ENCODE assay signal across 24 cellular contexts in genomic region chr3:196756738-196757137, GRCh38. TPM values are rescaled to one million over a fixed set of nuclear protein-coding genes. Genes with fewer than 3 reads are reported as not detected.
DNase-seq lines count a peak whose midpoint lies in the region; ATAC-seq and TF ChIP-seq lines count a peak whose summit lies in the region.
"Had no signal": no experiment of that assay in that cellular context is flagged by ENCODE, and none has a peak within 500 bp of the region (broad histone marks: within the 10 kb centered on the region; RNA-seq: fewer than 3 reads in every experiment).

No MANE protein-coding gene starts in this region.

- peak overlapping the region; percentile 6 for H3K4me3 Mint-ChIP-seq in activated T-cell treated with anti-CD3 and anti-CD28 coated beads, Interleukin-2, amount 50 U/mL, for 24 hours
- no peak overlapping the region for H3K4me3 Mint-ChIP-seq in CD8-positive, alpha-beta T cell
- peak overlapping the region; percentile 8 for H3K4me3 Mint-ChIP-seq in activated T-helper 17 cell treated with anti-CD3 and anti-CD28 coated beads, Interleukin-2, amount 50 U/mL, for 72 hours
- peak overlapping the region; percentile 6 for H3K4me3 Mint-ChIP-seq in neural progenitor cell
- H3K4me3 Mint-ChIP-seq: GM23338, nephron progenitor cell had no signal

- no peak overlapping the region for H3K9ac ChIP-seq in neural progenitor cell
- H3K9ac ChIP-seq: parathyroid adenoma had no signal

- H3K79me2 ChIP-seq in neural progenitor cell (ENCODE audit: low read depth): peaks cover 92% of the 10 kb centered on the region

- no peaks in the 10 kb centered on the region for H3K27me3 Mint-ChIP-seq in activated T-cell treated with anti-CD3 and anti-CD28 coated beads, Interleukin-2, amount 50 U/mL, for 24 hours
- H3K27me3 Mint-ChIP-seq in CD8-positive, alpha-beta T cell (ENCODE audit: low read depth): no peaks in the 10 kb centered on the region
- no peaks in the 10 kb centered on the region for H3K27me3 Mint-ChIP-seq in activated T-helper 17 cell treated with anti-CD3 and anti-CD28 coated beads, Interleukin-2, amount 50 U/mL, for 72 hours
- H3K27me3 Mint-ChIP-seq in neural progenitor cell (ENCODE audit: insufficient read depth, low read depth): peaks cover 2% of the 10 kb centered on the region

- ATAC-seq in CD8-positive, alpha-beta T cell: no peak
- ATAC-seq in activated T-helper 17 cell treated with anti-CD3 and anti-CD28 coated beads, Interleukin-2, amount 50 U/mL, for 72 hours (replicated peaks): no peak
- ATAC-seq in left cardiac atrium (no peak), GM21619 (IDR thresholded peaks at IDR 0.05; ENCODE audit: unreplicated experiment) (no peak)
- ATAC-seq: GM23338 had no signal

- H3K36me3 ChIP-seq in CD8-positive, alpha-beta T cell (ENCODE audit: insufficient read depth, low read length): no peaks in the 10 kb centered on the region
- peaks cover 6% of the 10 kb centered on the region for H3K36me3 ChIP-seq in neural progenitor cell

- H3K4me1 Mint-ChIP-seq in activated T-cell treated with anti-CD3 and anti-CD28 coated beads, Interleukin-2, amount 50 U/mL, for 24 hours (ENCODE audit: low read depth): peaks cover 64% of the 10 kb centered on the region
- peaks cover 53% of the 10 kb centered on the region for H3K4me1 Mint-ChIP-seq in CD8-positive, alpha-beta T cell (ENCODE audit: low read depth)
- peaks cover 33% of the 10 kb centered on the region for H3K4me1 Mint-ChIP-seq in activated T-helper 17 cell treated with anti-CD3 and anti-CD28 coated beads, Interleukin-2, amount 50 U/mL, for 72 hours
- no peaks in the 10 kb centered on the region for H3K4me1 Mint-ChIP-seq in neural progenitor cell
- H3K4me1 Mint-ChIP-seq: GM23338, nephron progenitor cell had no signal

- DNase-seq in activated T-cell treated with anti-CD3 and anti-CD28 coated beads, Interleukin-2, amount 50 U/mL, for 24 hours: no peak
- DNase-seq in activated T-cell treated with anti-CD3 and anti-CD28 coated beads, Interleukin-2, amount 50 U/mL, for 48 hours: no peak
- no peak for DNase-seq in CD8-positive, alpha-beta T cell
- DNase-seq in neural progenitor cell (ENCODE audit: low spot score) (no peak), left cardiac atrium (no peak), mucosa of gallbladder (ENCODE audit: low spot score) (no peak)
- DNase-seq: activated CD8-positive, alpha-beta memory T cell treated with anti-CD3 and anti-CD28 coated beads for 24 hours; BE2C; caudate nucleus; dermis blood vessel endothelial cell; kidney glomerular epithelial cell; NCI-H1092; NCI-H1694 treated with DMSO at 0.1 percent for 48 hours; NCI-H526 treated with DMSO at 0.1 percent for 48 hours; nephron progenitor cell; stimulated activated CD4-positive, alpha-beta T cell treated with anti-CD3 and anti-CD28 coated beads, Interleukin-2, amount 100 ng/mL, for 24 hours; T1000; upper lobe of left lung had no signal

- peaks cover 79% of the 10 kb centered on the region for H3K36me3 Mint-ChIP-seq in activated T-cell treated with anti-CD3 and anti-CD28 coated beads, Interleukin-2, amount 50 U/mL, for 24 hours (ENCODE audit: low read depth)
- peaks cover 61% of the 10 kb centered on the region for H3K36me3 Mint-ChIP-seq in CD8-positive, alpha-beta T cell
- peaks cover 89% of the 10 kb centered on the region for H3K36me3 Mint-ChIP-seq in activated T-helper 17 cell treated with anti-CD3 and anti-CD28 coated beads, Interleukin-2, amount 50 U/mL, for 72 hours (ENCODE audit: low read depth)
- peaks cover 68% of the 10 kb centered on the region for H3K36me3 Mint-ChIP-seq in neural progenitor cell

- H3K4me1 ChIP-seq in CD8-positive, alpha-beta T cell (ENCODE audit: insufficient read depth, low read length): peaks cover 4% of the 10 kb centered on the region
- no peaks in the 10 kb centered on the region for H3K4me1 ChIP-seq in neural progenitor cell

- peaks cover 14% of the 10 kb centered on the region for H3K9me3 Mint-ChIP-seq in activated T-cell treated with anti-CD3 and anti-CD28 coated beads, Interleukin-2, amount 50 U/mL, for 24 hours
- H3K9me3 Mint-ChIP-seq in CD8-positive, alpha-beta T cell: peaks cover 11% of the 10 kb centered on the region
- H3K9me3 Mint-ChIP-seq in activated T-helper 17 cell treated with anti-CD3 and anti-CD28 coated beads, Interleukin-2, amount 50 U/mL, for 72 hours: peaks cover 3% of the 10 kb centered on the region
- peaks cover 59% of the 10 kb centered on the region for H3K9me3 Mint-ChIP-seq in neural progenitor cell

- no peak overlapping the region for H2AFZ ChIP-seq in neural progenitor cell (replicated peaks)
- H2AFZ ChIP-seq: GM23338, parathyroid adenoma had no signal

- no peaks in the 10 kb centered on the region for H3F3A ChIP-seq in neural progenitor cell (ENCODE audit: low read depth)

- H3K4me3 ChIP-seq in CD8-positive, alpha-beta T cell (ENCODE audit: low read depth, low read length): no peak overlapping the region
- H3K4me3 ChIP-seq in neural progenitor cell: no peak overlapping the region
- H3K4me3 ChIP-seq: GM23338, lung, upper lobe of left lung had no signal

- TF ChIP-seq CTCF in CD8-positive, alpha-beta T cell (IDR thresholded peaks at IDR 0.05): no peak
- TF ChIP-seq CTCF in neural progenitor cell (IDR thresholded peaks at IDR 0.05): no peak

- POLR2A ChIA-PET in CD8-positive, alpha-beta T cell (lab: Charles Lee): no interaction called here

- CTCF ChIA-PET in CD8-positive, alpha-beta T cell (lab: Charles Lee): no interaction called here

- H3K9me3 ChIP-seq in CD8-positive, alpha-beta T cell (ENCODE audit: low read length): peaks cover 6% of the 10 kb centered on the region
- H3K9me3 ChIP-seq in neural progenitor cell (ENCODE audit: low read depth): no peaks in the 10 kb centered on the region

- H3K27ac ChIP-seq in CD8-positive, alpha-beta T cell (ENCODE audit: low read depth, low read length): no peak overlapping the region
- H3K27ac ChIP-seq in neural progenitor cell: no peak overlapping the region
- H3K27ac ChIP-seq: HL-60, parathyroid adenoma, upper lobe of left lung had no signal

- intact Hi-C loops in CD8-positive, alpha-beta T cell (cut with DNase I, micrococcal nuclease): no loop called here
- intact Hi-C loops in left cardiac atrium (cut with DNase I): loop anchor here in 1 of 2 donors (10.0 kb wide), 1 partner anchor 48 kb away; no protein-coding TSS in a partner anchor

- no peaks in the 10 kb centered on the region for H3K27me3 ChIP-seq in CD8-positive, alpha-beta T cell (ENCODE audit: insufficient read depth, low read length)
- no peaks in the 10 kb centered on the region for H3K27me3 ChIP-seq in neural progenitor cell
- H3K27me3 ChIP-seq: BE2C, upper lobe of left lung had no signal

- H3K27ac Mint-ChIP-seq in activated T-cell treated with anti-CD3 and anti-CD28 coated beads, Interleukin-2, amount 50 U/mL, for 24 hours: peak overlapping the region; percentile 80
- peak overlapping the region; percentile 52 for H3K27ac Mint-ChIP-seq in CD8-positive, alpha-beta T cell
- H3K27ac Mint-ChIP-seq in activated T-helper 17 cell treated with anti-CD3 and anti-CD28 coated beads, Interleukin-2, amount 50 U/mL, for 72 hours: peak overlapping the region; percentile 0
- H3K27ac Mint-ChIP-seq in neural progenitor cell: no peak overlapping the region
- H3K27ac Mint-ChIP-seq: GM23338, nephron progenitor cell had no signal

- H3K4me2 ChIP-seq in neural progenitor cell: no peak overlapping the region
- H3K4me2 ChIP-seq: GM23338 had no signal

- peaks cover 50% of the 10 kb centered on the region for H4K20me1 ChIP-seq in neural progenitor cell (ENCODE audit: low read depth)

RNA-seq across cellular contexts. Expression of gene PAK2, which starts 17.1 kb away (rescaled TPM):
- total RNA-seq in CD8-positive, alpha-beta T cell: 10 to 100 TPM; 29.9 to 30.4 TPM
- 100 to 1,000 TPM in 1 of 2 donors, 10 to 100 TPM in 1; 94.8 to 108 TPM for total RNA-seq in activated T-helper 17 cell treated with anti-CD3 and anti-CD28 coated beads, Interleukin-2, amount 50 U/mL, for 72 hours
- total RNA-seq in neural progenitor cell (ENCODE audit: low replicate concordance) (38.1 and 53.6 TPM in 2 replicates), left cardiac atrium (10 to 100 TPM; 47.3 to 78.3 TPM), mucosa of gallbladder (63.4 TPM)

RNA-seq across cellular contexts. Expression of gene PIGX, which starts 44.6 kb away (rescaled TPM):
- 10 to 100 TPM; 12.0 to 12.2 TPM for total RNA-seq in CD8-positive, alpha-beta T cell
- total RNA-seq in activated T-helper 17 cell treated with anti-CD3 and anti-CD28 coated beads, Interleukin-2, amount 50 U/mL, for 72 hours: 10 to 100 TPM; 38.6 to 52.8 TPM
- 35.5 and 61.4 TPM in 2 replicates for total RNA-seq in neural progenitor cell (ENCODE audit: low replicate concordance)
- 10 to 100 TPM; 10.9 to 18.4 TPM for total RNA-seq in left cardiac atrium
- 21.5 TPM for total RNA-seq in mucosa of gallbladder

RNA-seq across cellular contexts. Expression of gene CEP19, which starts 44.7 kb away (rescaled TPM):
- total RNA-seq in CD8-positive, alpha-beta T cell: under 1 TPM; 0.39 to 0.41 TPM
- 1 to 10 TPM; 3.7 to 4.5 TPM for total RNA-seq in activated T-helper 17 cell treated with anti-CD3 and anti-CD28 coated beads, Interleukin-2, amount 50 U/mL, for 72 hours
- total RNA-seq in neural progenitor cell (ENCODE audit: low replicate concordance) (7.0 and 7.7 TPM in 2 replicates), left cardiac atrium (1 to 10 TPM; 1.3 to 1.7 TPM), mucosa of gallbladder (3.3 TPM)
